11 cellular contexts compared by ENCODE assay signal in genomic region chrX:24145340-24146186, GRCh38. TPM values are rescaled to one million over a fixed set of nuclear protein-coding genes. Genes with fewer than 3 reads are reported as not detected.
A peak's percentile ranks its signal among the peaks of the same experiment; 100 is the strongest.
DNase-seq lines count a peak whose midpoint lies in the region; ATAC-seq, FAIRE-seq and TF ChIP-seq lines count a peak whose summit lies in the region.
"Had no signal": no experiment of that assay in that cellular context is flagged by ENCODE, and none has a peak within 500 bp of the region (broad histone marks: within the 10 kb centered on the region; RNA-seq: fewer than 3 reads in every experiment).

No MANE protein-coding gene starts in this region.

- peaks cover 35% of the 10 kb centered on the region for H3F3A ChIP-seq in SK-N-SH (replicated peaks; ENCODE audit: insufficient read depth)

- 59% methylated on average over 4 of the region's 4 CpGs for WGBS in SK-N-SH (ENCODE audit: low lambda C conversion rate)
- WGBS in HepG2 (ENCODE audit: low lambda C conversion rate): 71% methylated on average over 4 of the region's 4 CpGs

- in situ Hi-C loops in HepG2 (cut with HindIII; ENCODE audit: extremely low pct_ligation_motif_present, low pct_unique_long_range_greater_than_20kb): no loop called here

- no peaks in the 10 kb centered on the region for H3K9me3 ChIP-seq in SK-N-SH
- H3K9me3 ChIP-seq in HepG2 (ENCODE audit: low read length): no peaks in the 10 kb centered on the region
- H3K9me3 ChIP-seq in upper lobe of right lung: no peaks in the 10 kb centered on the region

- ATAC-seq in activated naive CD8-positive, alpha-beta T cell treated with anti-CD3 and anti-CD28 coated beads, Interleukin-2, amount 10 ng/mL, durations not matched to agents 7 days and 5 days (ENCODE audit: low read depth): no peak
- ATAC-seq in HepG2 (peak; percentile 34; the same call in 1 of the 3 replicates), upper lobe of right lung (no peak), GM18867 (IDR thresholded peaks at IDR 0.05; ENCODE audit: unreplicated experiment) (no peak)
- ATAC-seq: GM23338 had no signal

- FAIRE-seq in HepG2 (lab: Jason Lieb, UNC): no peak

- peaks cover 21% of the 10 kb centered on the region for H3K4me1 Mint-ChIP-seq in activated naive CD8-positive, alpha-beta T cell treated with anti-CD3 and anti-CD28 coated beads, Interleukin-2, amount 10 ng/mL, durations not matched to agents 7 days and 5 days
- H3K4me1 Mint-ChIP-seq in activated naive CD8-positive, alpha-beta T cell treated with anti-CD3 and anti-CD28 coated beads for 36 hours: peaks cover 16% of the 10 kb centered on the region

- no peaks in the 10 kb centered on the region for H3K27me3 ChIP-seq in SK-N-SH (ENCODE audit: insufficient read depth)
- no peaks in the 10 kb centered on the region for H3K27me3 ChIP-seq in HepG2 (ENCODE audit: control insufficient read depth in 1 of 2, insufficient read depth in 2 of 2, low read length in 2 of 2)
- H3K27me3 ChIP-seq in upper lobe of right lung: no peaks in the 10 kb centered on the region

- no peak for TF ChIP-seq POLR2A in HepG2 (IDR thresholded peaks at IDR 0.05; ENCODE audit: insufficient read depth in 1 of 2, low read depth in 2 of 2, low read length in 2 of 2)

- no peaks in the 10 kb centered on the region for H3K9me3 Mint-ChIP-seq in activated naive CD8-positive, alpha-beta T cell treated with anti-CD3 and anti-CD28 coated beads, Interleukin-2, amount 10 ng/mL, durations not matched to agents 7 days and 5 days
- H3K9me3 Mint-ChIP-seq in activated naive CD8-positive, alpha-beta T cell treated with anti-CD3 and anti-CD28 coated beads for 36 hours: no peaks in the 10 kb centered on the region
- H3K9me3 Mint-ChIP-seq: GM23338 had no signal

- TF ChIP-seq CTCF in SK-N-SH (IDR thresholded peaks at IDR 0.05) (peak; percentile 36), HepG2 (CRISPR knock-in tag; IDR thresholded peaks at IDR 0.05) (no peak), upper lobe of right lung (IDR thresholded peaks at IDR 0.05) (no peak)

- TF ChIP-seq EP300 in SK-N-SH (IDR thresholded peaks at IDR 0.05; ENCODE audit: borderline replicate concordance in 1 of 2, low read depth in 1 of 2, low read length in 1 of 2) (no peak), HepG2 (IDR thresholded peaks at IDR 0.05; ENCODE audit: low read depth in 2 of 2, low read length in 2 of 2) (no peak), HepG2 (CRISPR knock-in tag; IDR thresholded peaks at IDR 0.05; ENCODE audit: borderline replicate concordance) (no peak)

- H2AFZ ChIP-seq in SK-N-SH (ENCODE audit: low read depth): peak overlapping the region; percentile 79
- no peak overlapping the region for H2AFZ ChIP-seq in HepG2 (ENCODE audit: low read length)
- H2AFZ ChIP-seq: GM23338 had no signal

- H3K27me3 Mint-ChIP-seq in activated naive CD8-positive, alpha-beta T cell treated with anti-CD3 and anti-CD28 coated beads, Interleukin-2, amount 10 ng/mL, durations not matched to agents 7 days and 5 days: no peaks in the 10 kb centered on the region
- H3K27me3 Mint-ChIP-seq in activated naive CD8-positive, alpha-beta T cell treated with anti-CD3 and anti-CD28 coated beads for 36 hours: no peaks in the 10 kb centered on the region

- peak overlapping the region; percentile 78 to 95 for H3K27ac ChIP-seq in SK-N-SH (ENCODE audit: low read depth in 2 of 2, low read length in 1 of 2)
- no peak overlapping the region for H3K27ac ChIP-seq in HepG2 (ENCODE audit: extremely low read length, insufficient read depth, low read length)
- peak overlapping the region; percentile 63 for H3K27ac ChIP-seq in upper lobe of right lung

- BruUV-seq in HepG2 (replicated peaks; lab: Mats Ljungman, UMichigan): no TSS peak

- H3K79me2 ChIP-seq in SK-N-SH (ENCODE audit: insufficient read depth): peaks cover 2% of the 10 kb centered on the region
- H3K79me2 ChIP-seq in HepG2 (ENCODE audit: insufficient read depth, low read length): peaks cover under 1% of the 10 kb centered on the region

- H3K36me3 ChIP-seq in SK-N-SH (replicated peaks in 1 of 2; ENCODE audit: control insufficient read depth in 1 of 2, insufficient read depth in 2 of 2, low read length in 1 of 2) (no peaks in the 10 kb centered on the region), HepG2 (replicated peaks in 1 of 2; ENCODE audit: control insufficient read depth in 1 of 2, insufficient read depth in 2 of 2, low read length in 2 of 2) (no peaks in the 10 kb centered on the region), upper lobe of right lung (no peaks in the 10 kb centered on the region)

- TF ChIP-seq RAD21 in SK-N-SH (IDR thresholded peaks at IDR 0.05; ENCODE audit: low read length): no peak
- TF ChIP-seq RAD21 in HepG2 (CRISPR knock-in tag; IDR thresholded peaks at IDR 0.05): no peak

- intact Hi-C loops in HepG2 (cut with micrococcal nuclease; ENCODE audit: unreplicated experiment) (no loop called here), upper lobe of right lung (cut with DNase I) (no loop called here), cardiac septum (cut with DNase I) (no loop called here)

- CTCF ChIA-PET in SK-N-SH (lab: Yijun Ruan, JAX): no interaction called here
- CTCF ChIA-PET in HepG2 (lab: Yijun Ruan, JAX; ENCODE audit: low intra/inter-chr PET ratio, low total read pairs): no interaction called here

- no peaks in the 10 kb centered on the region for H3K9me2 ChIP-seq in SK-N-SH

- H3K4me2 ChIP-seq in SK-N-SH (peak overlapping the region; percentile 48), HepG2 (ENCODE audit: low read depth, low read length) (peak overlapping the region; percentile 18; the same call in 1 of the 2 replicates)

- H3K4me3 ChIP-seq in SK-N-SH (ENCODE audit: low read depth in 2 of 2, low read length in 1 of 2) (no peak overlapping the region), HepG2 (replicated peaks in 1 of 3; ENCODE audit: insufficient read depth in 1 of 3, low read depth in 2 of 3, low read length in 3 of 3) (no peak overlapping the region), upper lobe of right lung (no peak overlapping the region)
- H3K4me3 ChIP-seq: GM23338 had no signal

- peaks cover 2% of the 10 kb centered on the region; the same call in 1 of the 2 replicates for H4K20me1 ChIP-seq in SK-N-SH (ENCODE audit: insufficient read depth)
- no peaks in the 10 kb centered on the region for H4K20me1 ChIP-seq in HepG2 (ENCODE audit: insufficient read depth, low read length)

- H3K4me3 Mint-ChIP-seq in activated naive CD8-positive, alpha-beta T cell treated with anti-CD3 and anti-CD28 coated beads, Interleukin-2, amount 10 ng/mL, durations not matched to agents 7 days and 5 days: peak overlapping the region; percentile 47
- H3K4me3 Mint-ChIP-seq in activated naive CD8-positive, alpha-beta T cell treated with anti-CD3 and anti-CD28 coated beads for 36 hours: no peak overlapping the region
- H3K4me3 Mint-ChIP-seq: GM23338 had no signal

- H3K27ac Mint-ChIP-seq in activated naive CD8-positive, alpha-beta T cell treated with anti-CD3 and anti-CD28 coated beads, Interleukin-2, amount 10 ng/mL, durations not matched to agents 7 days and 5 days: peak overlapping the region; percentile 65
- H3K27ac Mint-ChIP-seq in activated naive CD8-positive, alpha-beta T cell treated with anti-CD3 and anti-CD28 coated beads for 36 hours: no peak overlapping the region
- H3K27ac Mint-ChIP-seq: GM23338 had no signal

- H3K4me1 ChIP-seq in SK-N-SH (ENCODE audit: control insufficient read depth in 1 of 2, insufficient read depth in 2 of 2, low read depth in 1 of 2, low read length in 1 of 2) (peaks cover 8 to 31% of the 10 kb centered on the region in 2 experiments; a peak in 3 of 4 replicates), HepG2 (ENCODE audit: insufficient read depth, low read length) (peaks cover 48% of the 10 kb centered on the region), upper lobe of right lung (peaks cover 18% of the 10 kb centered on the region)

- H3K36me3 Mint-ChIP-seq in activated naive CD8-positive, alpha-beta T cell treated with anti-CD3 and anti-CD28 coated beads, Interleukin-2, amount 10 ng/mL, durations not matched to agents 7 days and 5 days: no peaks in the 10 kb centered on the region
- H3K36me3 Mint-ChIP-seq in activated naive CD8-positive, alpha-beta T cell treated with anti-CD3 and anti-CD28 coated beads for 36 hours: peaks cover under 1% of the 10 kb centered on the region

- DNase-seq in activated naive CD8-positive, alpha-beta T cell treated with anti-CD3 and anti-CD28 coated beads, Interleukin-2, amount 10 ng/mL, durations not matched to agents 7 days and 5 days: no peak
- DNase-seq in activated naive CD8-positive, alpha-beta T cell treated with anti-CD3 and anti-CD28 coated beads for 36 hours: no peak
- peak; percentile 42 for DNase-seq in SK-N-SH
- peak; percentile 18 for DNase-seq in HepG2 (ENCODE audit: low spot score)
- no peak for DNase-seq in upper lobe of right lung
- DNase-seq in amniotic stem cell (lab: John Stamatoyannopoulos, UW): no peak
- no peak for DNase-seq in cardiac septum (ENCODE audit: low spot score)
- DNase-seq: NCI-H774, substantia nigra had no signal

- POLR2A ChIA-PET in activated naive CD8-positive, alpha-beta T cell treated with anti-CD3 and anti-CD28 coated beads, Interleukin-2, amount 10 ng/mL, durations not matched to agents 7 days and 5 days (lab: Charles Lee): no interaction called here
- POLR2A ChIA-PET in SK-N-SH (lab: Yijun Ruan, JAX): no interaction called here
- POLR2A ChIA-PET in HepG2 (lab: Yijun Ruan, JAX): interaction anchor here (0.8 kb wide), 1 partner anchor 91 kb away, joined by 3 read pairs; no protein-coding TSS in a partner anchor

- H3K9ac ChIP-seq in SK-N-SH: peak overlapping the region; percentile 20; the same call in 1 of the 2 replicates
- H3K9ac ChIP-seq in HepG2 (ENCODE audit: insufficient read depth, low read depth, low read length): no peak overlapping the region

RNA-seq across cellular contexts. Expression of gene ZFX, which starts 4.0 kb away (rescaled TPM):
- total RNA-seq in activated naive CD8-positive, alpha-beta T cell treated with anti-CD3 and anti-CD28 coated beads, Interleukin-2, amount 10 ng/mL, durations not matched to agents 7 days and 5 days: 10 to 100 TPM; 46.8 to 51.8 TPM
- 10 to 100 TPM; 35.0 to 37.2 TPM for total RNA-seq in activated naive CD8-positive, alpha-beta T cell treated with anti-CD3 and anti-CD28 coated beads for 36 hours
- polyA plus RNA-seq in SK-N-SH (2012; rRNA removed) (9.0 and 11.9 TPM in 2 replicates), HepG2 (2011; rRNA removed) (13.8 and 14.9 TPM in 2 replicates)
- polyA plus RNA-seq in SK-N-SH (2012; cell fraction: cytosol; rRNA removed): 10.7 and 13.0 TPM in 2 replicates
- 11.9 and 20.4 TPM in 2 replicates for polyA plus RNA-seq in SK-N-SH (2012; cell fraction: nucleus; rRNA removed)
- total RNA-seq in HepG2 (2016; rRNA removed; fragmentation: Illumina TruSeq; extraction: Trizol) (37.3 and 66.3 TPM in 2 replicates), upper lobe of right lung (41.5 TPM), cardiac septum (57.2 TPM)
- total RNA-seq in HepG2 (2016; cell fraction: cytosol; rRNA removed; fragmentation: Illumina TruSeq; extraction: Trizol; ENCODE audit: low read depth): 17.0 and 20.4 TPM in 2 replicates
- 37.7 and 62.0 TPM in 2 replicates for total RNA-seq in HepG2 (2016; cell fraction: insoluble cytoplasmic fraction; rRNA removed; fragmentation: Illumina TruSeq; extraction: Trizol)
- total RNA-seq in HepG2 (2016; cell fraction: membrane; rRNA removed; fragmentation: Illumina TruSeq; extraction: Trizol): 18.7 and 22.7 TPM in 2 replicates
- 33.1 and 36.3 TPM in 2 replicates for total RNA-seq in HepG2 (2016; cell fraction: nucleus; rRNA removed; fragmentation: Illumina TruSeq; extraction: Trizol)
- 5.6 and 10.7 TPM in 2 replicates for polyA plus RNA-seq in HepG2 (2011; cell fraction: cytosol; rRNA removed)
- polyA plus RNA-seq in HepG2 (2011; cell fraction: nucleus; rRNA removed): 12.3 and 17.6 TPM in 2 replicates
- 15.4 and 18.0 TPM in 2 replicates for polyA plus RNA-seq in HepG2 (2012)
- 0.86 and 0.89 TPM in 2 replicates for polyA plus RNA-seq in HepG2 (2016; cell fraction: cytosol; fragmentation: Illumina TruSeq; extraction: Trizol; ENCODE audit: low read depth)
- 16.6 and 19.7 TPM in 2 replicates for polyA plus RNA-seq in HepG2 (2016; cell fraction: insoluble cytoplasmic fraction; fragmentation: Illumina TruSeq; extraction: Trizol; ENCODE audit: low read depth)
- 2.3 TPM in 2 replicates for polyA plus RNA-seq in HepG2 (2016; cell fraction: membrane; fragmentation: Illumina TruSeq; extraction: Trizol; ENCODE audit: low read depth)
- 33.0 and 36.3 TPM in 2 replicates for polyA plus RNA-seq in HepG2 (2016; cell fraction: nucleus; fragmentation: Illumina TruSeq; extraction: Trizol; ENCODE audit: insufficient read depth, low read depth)
- 21.0 and 79.5 TPM in 2 replicates for polyA minus RNA-seq in HepG2 (2011; rRNA and poly(A)+ RNA removed; ENCODE audit: low replicate concordance)
- polyA minus RNA-seq in HepG2 (2011; cell fraction: cytosol; rRNA and poly(A)+ RNA removed): 26.8 and 40.5 TPM in 2 replicates
- polyA minus RNA-seq in HepG2 (2011; cell fraction: nucleus; rRNA and poly(A)+ RNA removed): 57.7 and 69.4 TPM in 2 replicates

Comparison
In these comparisons a context has a peak if more than half of its experiments do, and no peak if none do; other contexts are left out.
1. DNase-seq: peak in SK-N-SH (single experiment) and HepG2 (single experiment); none in activated naive CD8-positive, alpha-beta T cell treated with anti-CD3 and anti-CD28 coated beads, Interleukin-2, amount 10 ng/mL, durations not matched to agents 7 days and 5 days (single experiment), activated naive CD8-positive, alpha-beta T cell treated with anti-CD3 and anti-CD28 coated beads for 36 hours (single experiment), upper lobe of right lung (single experiment), amniotic stem cell (single experiment) and cardiac septum (single experiment).